1 cellular context compared by ENCODE assay signal in the genomic region with DNA sequence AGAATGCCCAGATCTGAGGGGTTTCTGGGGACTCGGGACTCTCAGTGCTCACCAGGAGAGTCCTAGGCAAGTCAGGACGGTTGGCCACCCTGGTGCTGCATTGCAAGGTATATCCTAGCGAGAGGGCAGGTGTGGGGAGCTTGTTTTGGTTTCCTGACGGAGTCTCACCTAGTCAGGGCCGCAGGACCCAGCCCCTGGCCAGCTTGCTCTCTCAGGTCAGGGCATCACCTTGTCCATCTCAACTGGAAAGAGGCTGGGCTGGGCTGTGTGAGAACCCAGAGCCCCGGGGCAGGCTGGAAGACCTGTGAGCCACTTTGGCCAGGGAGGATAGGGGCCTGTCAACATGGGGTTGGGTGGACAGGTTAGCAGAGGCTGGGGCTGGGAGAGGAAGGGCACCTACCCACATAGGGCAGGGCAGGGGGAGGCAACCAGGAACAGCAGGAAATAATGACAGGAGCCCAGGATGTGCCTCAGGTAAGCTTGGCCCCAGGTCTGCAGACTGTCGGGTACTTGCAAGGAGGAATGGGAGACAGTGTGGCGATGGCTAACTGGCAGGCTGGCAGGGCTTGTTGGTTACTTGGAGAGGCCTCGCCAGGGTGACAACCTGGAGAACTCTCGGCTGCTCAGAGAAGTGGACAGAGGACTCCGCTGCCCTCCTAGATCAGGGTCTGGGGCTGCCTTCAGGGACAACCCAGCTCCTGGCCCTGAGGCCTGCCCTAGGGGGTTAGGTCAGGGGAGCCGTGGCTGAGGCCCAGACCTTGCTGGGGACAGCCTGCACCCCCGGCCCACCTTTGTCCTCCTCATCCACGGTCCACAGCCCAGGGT.
TF ChIP-seq lines count a peak whose summit lies in the region.

No MANE protein-coding gene starts in this region.

TF ChIP-seq in K562, 482 proteins besides CTCF, POLR2A, EP300 and RAD21:
- TF ChIP-seq NR2C2 (CRISPR knock-in tag; IDR thresholded peaks at IDR 0.05) (0 out of 2 replicates have a peak, but pooled peaks have one; percentile 57), NR2C2 (tag; IDR thresholded peaks at IDR 0.05) (no peak), ARID4B (CRISPR knock-in tag; IDR thresholded peaks at IDR 0.05) (0 out of 2 replicates have a peak, but pooled peaks have one; percentile 26), TAL1 (IDR thresholded peaks at IDR 0.05) (no peak), KLF1 (tag; IDR thresholded peaks at IDR 0.05) (0 out of 2 replicates have a peak, but pooled peaks have one; percentile 13), TEAD1 (CRISPR knock-in tag; IDR thresholded peaks at IDR 0.05) (no peak), CBFB (CRISPR knock-in tag; IDR thresholded peaks at IDR 0.05) (0 out of 2 replicates have a peak, but pooled peaks have one; percentile 8), ZNF586 (CRISPR knock-in tag; conservative IDR thresholded peaks at IDR 0.05) (no peak), MXI1 (IDR thresholded peaks at IDR 0.05; ENCODE audit: low read depth, low read length) (no peak), SNIP1 (IDR thresholded peaks at IDR 0.05; ENCODE audit: low read depth) (no peak), POLR2G (IDR thresholded peaks at IDR 0.05; ENCODE audit: low read depth, low read length) (peak; percentile 36; the same call in 1 of the 2 replicates), SRSF3 (IDR thresholded peaks at IDR 0.05; ENCODE audit: insufficient read depth, low read length) (0 out of 2 replicates have a peak, but pooled peaks have one; percentile 11), SMARCC2 (IDR thresholded peaks at IDR 0.05; ENCODE audit: low read depth) (no peak), HSF4 (CRISPR knock-in tag; IDR thresholded peaks at IDR 0.05; ENCODE audit: borderline replicate concordance) (0 out of 2 replicates have a peak, but pooled peaks have one; percentile 31), CHD4 (IDR thresholded peaks at IDR 0.05; ENCODE audit: insufficient read depth, insufficient replicate concordance, low read depth, low read length, poor library complexity, severe bottlenecking) (no peak), SMAD4 (CRISPR knock-in tag; conservative IDR thresholded peaks at IDR 0.05) (0 out of 2 replicates have a peak, but pooled peaks have one; percentile 28), BRCA1 (IDR thresholded peaks at IDR 0.05) (no peak), BRCA1 (CRISPR knock-in tag; IDR thresholded peaks at IDR 0.05) (peak; percentile 72; the same call in 1 of the 2 replicates), PRPF4 (IDR thresholded peaks at IDR 0.05; ENCODE audit: insufficient read depth, low read depth, low read length, poor library complexity, severe bottlenecking) (no peak), ZSCAN29 (IDR thresholded peaks at IDR 0.05) (no peak), HDAC1 (IDR thresholded peaks at IDR 0.05) (no peak), ESRRA (IDR thresholded peaks at IDR 0.05; ENCODE audit: borderline replicate concordance, low read depth) (0 out of 2 replicates have a peak, but pooled peaks have one; percentile 13), CREB3 (tag; conservative IDR thresholded peaks at IDR 0.05; ENCODE audit: low read depth) (no peak), RBFOX2 (IDR thresholded peaks at IDR 0.05; ENCODE audit: low read depth, low read length) (peak; percentile 52; the same call in 1 of the 2 replicates), JUN (IDR thresholded peaks at IDR 0.05; ENCODE audit: borderline replicate concordance, low read depth, low read length) (no peak), JUN (CRISPR knock-in tag; IDR thresholded peaks at IDR 0.05; ENCODE audit: borderline replicate concordance) (no peak), BCLAF1 (IDR thresholded peaks at IDR 0.05; ENCODE audit: borderline replicate concordance in 1 of 2, control insufficient read depth in 1 of 2, low read depth in 2 of 2, low read length in 1 of 2) (no peak), SMAD3 (CRISPR knock-in tag; conservative IDR thresholded peaks at IDR 0.05) (0 out of 2 replicates have a peak, but pooled peaks have one; percentile 14)
- TF ChIP-seq, protein P1, sequence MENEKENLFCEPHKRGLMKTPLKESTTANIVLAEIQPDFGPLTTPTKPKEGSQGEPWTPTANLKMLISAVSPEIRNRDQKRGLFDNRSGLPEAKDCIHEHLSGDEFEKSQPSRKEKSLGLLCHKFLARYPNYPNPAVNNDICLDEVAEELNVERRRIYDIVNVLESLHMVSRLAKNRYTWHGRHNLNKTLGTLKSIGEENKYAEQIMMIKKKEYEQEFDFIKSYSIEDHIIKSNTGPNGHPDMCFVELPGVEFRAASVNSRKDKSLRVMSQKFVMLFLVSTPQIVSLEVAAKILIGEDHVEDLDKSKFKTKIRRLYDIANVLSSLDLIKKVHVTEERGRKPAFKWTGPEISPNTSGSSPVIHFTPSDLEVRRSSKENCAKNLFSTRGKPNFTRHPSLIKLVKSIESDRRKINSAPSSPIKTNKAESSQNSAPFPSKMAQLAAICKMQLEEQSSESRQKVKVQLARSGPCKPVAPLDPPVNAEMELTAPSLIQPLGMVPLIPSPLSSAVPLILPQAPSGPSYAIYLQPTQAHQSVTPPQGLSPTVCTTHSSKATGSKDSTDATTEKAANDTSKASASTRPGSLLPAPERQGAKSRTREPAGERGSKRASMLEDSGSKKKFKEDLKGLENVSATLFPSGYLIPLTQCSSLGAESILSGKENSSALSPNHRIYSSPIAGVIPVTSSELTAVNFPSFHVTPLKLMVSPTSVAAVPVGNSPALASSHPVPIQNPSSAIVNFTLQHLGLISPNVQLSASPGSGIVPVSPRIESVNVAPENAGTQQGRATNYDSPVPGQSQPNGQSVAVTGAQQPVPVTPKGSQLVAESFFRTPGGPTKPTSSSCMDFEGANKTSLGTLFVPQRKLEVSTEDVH (IDR thresholded peaks at IDR 0.05; ENCODE audit: low read depth, partially characterized antibody), result no peak
- TF ChIP-seq, protein P2, sequence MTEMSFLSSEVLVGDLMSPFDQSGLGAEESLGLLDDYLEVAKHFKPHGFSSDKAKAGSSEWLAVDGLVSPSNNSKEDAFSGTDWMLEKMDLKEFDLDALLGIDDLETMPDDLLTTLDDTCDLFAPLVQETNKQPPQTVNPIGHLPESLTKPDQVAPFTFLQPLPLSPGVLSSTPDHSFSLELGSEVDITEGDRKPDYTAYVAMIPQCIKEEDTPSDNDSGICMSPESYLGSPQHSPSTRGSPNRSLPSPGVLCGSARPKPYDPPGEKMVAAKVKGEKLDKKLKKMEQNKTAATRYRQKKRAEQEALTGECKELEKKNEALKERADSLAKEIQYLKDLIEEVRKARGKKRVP (CRISPR knock-in tag; IDR thresholded peaks at IDR 0.05), result no peak
- TF ChIP-seq, protein P3, sequence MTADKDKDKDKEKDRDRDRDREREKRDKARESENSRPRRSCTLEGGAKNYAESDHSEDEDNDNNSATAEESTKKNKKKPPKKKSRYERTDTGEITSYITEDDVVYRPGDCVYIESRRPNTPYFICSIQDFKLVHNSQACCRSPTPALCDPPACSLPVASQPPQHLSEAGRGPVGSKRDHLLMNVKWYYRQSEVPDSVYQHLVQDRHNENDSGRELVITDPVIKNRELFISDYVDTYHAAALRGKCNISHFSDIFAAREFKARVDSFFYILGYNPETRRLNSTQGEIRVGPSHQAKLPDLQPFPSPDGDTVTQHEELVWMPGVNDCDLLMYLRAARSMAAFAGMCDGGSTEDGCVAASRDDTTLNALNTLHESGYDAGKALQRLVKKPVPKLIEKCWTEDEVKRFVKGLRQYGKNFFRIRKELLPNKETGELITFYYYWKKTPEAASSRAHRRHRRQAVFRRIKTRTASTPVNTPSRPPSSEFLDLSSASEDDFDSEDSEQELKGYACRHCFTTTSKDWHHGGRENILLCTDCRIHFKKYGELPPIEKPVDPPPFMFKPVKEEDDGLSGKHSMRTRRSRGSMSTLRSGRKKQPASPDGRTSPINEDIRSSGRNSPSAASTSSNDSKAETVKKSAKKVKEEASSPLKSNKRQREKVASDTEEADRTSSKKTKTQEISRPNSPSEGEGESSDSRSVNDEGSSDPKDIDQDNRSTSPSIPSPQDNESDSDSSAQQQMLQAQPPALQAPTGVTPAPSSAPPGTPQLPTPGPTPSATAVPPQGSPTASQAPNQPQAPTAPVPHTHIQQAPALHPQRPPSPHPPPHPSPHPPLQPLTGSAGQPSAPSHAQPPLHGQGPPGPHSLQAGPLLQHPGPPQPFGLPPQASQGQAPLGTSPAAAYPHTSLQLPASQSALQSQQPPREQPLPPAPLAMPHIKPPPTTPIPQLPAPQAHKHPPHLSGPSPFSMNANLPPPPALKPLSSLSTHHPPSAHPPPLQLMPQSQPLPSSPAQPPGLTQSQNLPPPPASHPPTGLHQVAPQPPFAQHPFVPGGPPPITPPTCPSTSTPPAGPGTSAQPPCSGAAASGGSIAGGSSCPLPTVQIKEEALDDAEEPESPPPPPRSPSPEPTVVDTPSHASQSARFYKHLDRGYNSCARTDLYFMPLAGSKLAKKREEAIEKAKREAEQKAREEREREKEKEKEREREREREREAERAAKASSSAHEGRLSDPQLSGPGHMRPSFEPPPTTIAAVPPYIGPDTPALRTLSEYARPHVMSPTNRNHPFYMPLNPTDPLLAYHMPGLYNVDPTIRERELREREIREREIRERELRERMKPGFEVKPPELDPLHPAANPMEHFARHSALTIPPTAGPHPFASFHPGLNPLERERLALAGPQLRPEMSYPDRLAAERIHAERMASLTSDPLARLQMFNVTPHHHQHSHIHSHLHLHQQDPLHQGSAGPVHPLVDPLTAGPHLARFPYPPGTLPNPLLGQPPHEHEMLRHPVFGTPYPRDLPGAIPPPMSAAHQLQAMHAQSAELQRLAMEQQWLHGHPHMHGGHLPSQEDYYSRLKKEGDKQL (CRISPR knock-in tag; IDR thresholded peaks at IDR 0.05; ENCODE audit: borderline replicate concordance), result no peak
